In the genomic region with DNA sequence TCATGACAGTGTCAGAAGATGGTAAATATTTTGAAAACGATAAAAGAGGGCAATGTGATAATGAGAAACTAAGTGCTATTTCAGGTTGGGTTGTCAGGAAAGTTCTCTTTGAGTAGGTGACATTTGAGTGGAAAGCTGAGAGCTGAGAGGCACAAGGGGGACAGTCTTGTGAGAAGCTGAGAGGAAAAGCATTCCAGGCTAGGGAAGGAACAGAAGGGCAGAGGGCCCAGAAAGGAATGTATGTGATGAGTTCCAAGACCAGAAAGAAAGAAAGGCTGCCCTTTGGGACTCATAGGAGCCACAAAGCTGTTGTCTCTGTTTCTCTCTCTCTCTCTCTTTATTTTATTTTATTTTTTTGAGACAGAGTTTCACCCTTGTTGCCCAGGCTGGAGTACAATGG, we compare ENCODE assay signal across 15 cellular contexts. TPM values are rescaled to one million over a fixed set of nuclear protein-coding genes. Genes with fewer than 3 reads are reported as not detected.
"Had no signal": no experiment of that assay in that cellular context is flagged by ENCODE, and none has a peak within 500 bp of the region (broad histone marks: within the 10 kb centered on the region; RNA-seq: fewer than 3 reads in every experiment).

No MANE protein-coding gene starts in this region.

- H3K36me3 ChIP-seq: ascending aorta, breast epithelium, lower lobe of right lung, suprapubic skin had no signal

- H3K9me3 ChIP-seq: ascending aorta, breast epithelium, lower lobe of right lung, suprapubic skin had no signal

- H3K4me3 ChIP-seq: ascending aorta, breast epithelium, lower lobe of right lung, suprapubic skin had no signal

- H3K4me1 ChIP-seq: ascending aorta, breast epithelium, suprapubic skin had no signal

- DNase-seq: activated CD8-positive, alpha-beta T cell treated with anti-CD3 and anti-CD28 coated beads, Interleukin-2, amount 10 ng/mL, durations not matched to agents 7 days and 5 days; activated naive CD4-positive, alpha-beta T cell treated with anti-CD3 and anti-CD28 coated beads, Interleukin-2, amount 10 ng/mL, durations not matched to agents 7 days and 5 days; activated T-cell treated with anti-CD3 and anti-CD28 coated beads, Interleukin-2, amount 50 U/mL, for 24 hours; foreskin melanocyte; lower lobe of right lung; midbrain; nucleus accumbens; stimulated activated naive CD8-positive, alpha-beta T cell treated with anti-CD3 and anti-CD28 coated beads, Interleukin-15, amount 100 ng/mL, for 72 hours; trophoblast cell had no signal

- H3K27ac ChIP-seq: ascending aorta, breast epithelium, epithelial cell of prostate, lower lobe of right lung, suprapubic skin had no signal

- H3K27me3 ChIP-seq: ascending aorta, breast epithelium had no signal

RNA-seq across cellular contexts. Expression of gene RNF182, which starts 7.6 kb away (rescaled TPM):
- total RNA-seq: activated CD4-positive, alpha-beta T cell treated with anti-CD3 and anti-CD28 coated beads, Interleukin-2, amount 10 ng/mL, durations not matched to agents 24 days and 14 days; activated CD8-positive, alpha-beta T cell treated with anti-CD3 and anti-CD28 coated beads, Interleukin-2, amount 10 ng/mL, durations not matched to agents 7 days and 5 days; activated T-helper 2 cell treated with anti-CD3 and anti-CD28 coated beads, Interferon-gamma antibody, Interleukin-2, Interleukin-4, amounts not matched to agents 10 μg/mL and 5 μg/mL and 100 μg/mL, durations not matched to agents 14 hours and 24 hours and 36 hours had no signal
